Comparison of ENCODE assay signal across 19 cellular contexts in genomic region chr14:33580221-33580749, GRCh38.
DNase-seq lines count a peak whose midpoint lies in the region; ATAC-seq, FAIRE-seq and TF ChIP-seq lines count a peak whose summit lies in the region.
"Had no signal": no experiment of that assay in that cellular context is flagged by ENCODE, and none has a peak within 500 bp of the region (broad histone marks: within the 10 kb centered on the region; RNA-seq: fewer than 3 reads in every experiment).

No MANE protein-coding gene starts in this region.

- H3K4me3 ChIP-seq in mucosa of descending colon = no peak overlapping the region
- H3K4me3 ChIP-seq in small intestine (ENCODE audit: low read depth in 1 of 2, low read length in 2 of 2) = no peak overlapping the region
- H3K4me3 ChIP-seq in gastrocnemius medialis = no peak overlapping the region
- H3K4me3 ChIP-seq: GM23248 had no signal

- no peak for FAIRE-seq in small intestine (lab: Jason Lieb, UNC)
- FAIRE-seq: GM12892, GM19239, H1 had no signal

- 15 to 57% (median 27%) methylated on average over 9 of the region's 9 CpGs for WGBS in small intestine, 3 donors

- TF ChIP-seq CTCF in foreskin keratinocyte (conservative IDR thresholded peaks at IDR 0.05) = no peak
- TF ChIP-seq CTCF in mucosa of descending colon (IDR thresholded peaks at IDR 0.05) = no peak
- no peak for TF ChIP-seq CTCF in gastrocnemius medialis (IDR thresholded peaks at IDR 0.05 in 4 of 5, conservative IDR thresholded peaks at IDR 0.05 in 1 of 5)

- H3K4me1 ChIP-seq in foreskin keratinocyte (no peaks in the 10 kb centered on the region), mucosa of descending colon (ENCODE audit: low read depth) (no peaks in the 10 kb centered on the region), small intestine (ENCODE audit: control insufficient read depth in 2 of 2, insufficient read depth in 1 of 2, low read depth in 1 of 2, low read length in 1 of 2) (no peaks in the 10 kb centered on the region), gastrocnemius medialis (no peaks in the 10 kb centered on the region)

- H3K9me3 ChIP-seq in mucosa of descending colon (no peaks in the 10 kb centered on the region), small intestine (ENCODE audit: control insufficient read depth, low read depth) (no peaks in the 10 kb centered on the region), gastrocnemius medialis (no peaks in the 10 kb centered on the region)

- no peaks in the 10 kb centered on the region for H3K36me3 ChIP-seq in mucosa of descending colon (ENCODE audit: low read depth)
- H3K36me3 ChIP-seq in small intestine (ENCODE audit: control insufficient read depth in 2 of 2, insufficient read depth in 2 of 2, low read length in 2 of 2) = no peaks in the 10 kb centered on the region
- H3K36me3 ChIP-seq in gastrocnemius medialis = no peaks in the 10 kb centered on the region

- ATAC-seq in foreskin keratinocyte (peak; percentile 40), mucosa of descending colon (peak; percentile 86), gastrocnemius medialis (no peak)

- H3K27me3 ChIP-seq in foreskin keratinocyte = no peaks in the 10 kb centered on the region
- no peaks in the 10 kb centered on the region for H3K27me3 ChIP-seq in small intestine (ENCODE audit: control insufficient read depth in 2 of 2, insufficient read depth in 2 of 2, low read length in 2 of 2)
- H3K27me3 ChIP-seq in gastrocnemius medialis = no peaks in the 10 kb centered on the region

- in situ Hi-C loops in gastrocnemius medialis (cut with MboI; ENCODE audit: low sequenced_read_pairs in 4 of 4) = no loop called here

- DNase-seq in foreskin keratinocyte = no peak
- peak; percentile 32 to 63 (median 45) for DNase-seq in mucosa of descending colon
- peak; percentile 75 for DNase-seq in small intestine
- no peak for DNase-seq in gastrocnemius medialis
- no peak for DNase-seq in NCI-H1930 (lab: John Stamatoyannopoulos, UW)
- DNase-seq in cerebellum (ENCODE audit: low spot score) = no peak
- DNase-seq: C1 segment of cervical spinal cord; Calu3; CD4-positive, alpha-beta memory T cell; COR-L47; DMS53; DMS79 treated with DMSO at 0.1 percent for 48 hours; GF-D8; GM23248; H7; HCEC 1CT had no signal

- intact Hi-C loops in mucosa of descending colon (cut with DNase I, micrococcal nuclease) = no loop called here
- intact Hi-C loops in gastrocnemius medialis (cut with DNase I; ENCODE audit: low total_unique reads) = no loop called here

- H3K27ac ChIP-seq in foreskin keratinocyte (no peak overlapping the region), small intestine (ENCODE audit: low read depth in 1 of 2, low read length in 1 of 2) (no peak overlapping the region), gastrocnemius medialis (no peak overlapping the region)
- H3K27ac ChIP-seq: GM23248 had no signal

- TF ChIP-seq POLR2A in gastrocnemius medialis (IDR thresholded peaks at IDR 0.05) = no peak

Comparison
In these comparisons a context has a peak if more than half of its experiments do, and no peak if none do; other contexts are left out.
1. ATAC-seq: peak in foreskin keratinocyte (single experiment) and mucosa of descending colon (single experiment); none in gastrocnemius medialis (0 of 2).
2. DNase-seq: peak in mucosa of descending colon (3 of 3) and small intestine (single experiment); none in foreskin keratinocyte (0 of 2), gastrocnemius medialis (0 of 2), NCI-H1930 (0 of 2) and cerebellum (single experiment).